In genomic region chr17:41907633-41908539, GRCh38 we compare ENCODE assay signal across 1 cellular context.
A peak's percentile ranks its signal among the peaks of the same experiment; 100 is the strongest.
TF ChIP-seq lines count a peak whose summit lies in the region.

No MANE protein-coding gene starts in this region.

TF ChIP-seq in HepG2, 621 proteins besides CTCF, POLR2A, EP300 and RAD21 (continued from another document and continues in another):
- TF ChIP-seq KIAA2018 (CRISPR knock-in tag; IDR thresholded peaks at IDR 0.05; ENCODE audit: borderline replicate concordance), result no peak
- TF ChIP-seq TSC22D2 (CRISPR knock-in tag; IDR thresholded peaks at IDR 0.05; ENCODE audit: borderline replicate concordance), result peak; percentile 79; the same call in 1 of the 2 replicates
- TF ChIP-seq HINFP (CRISPR knock-in tag; IDR thresholded peaks at IDR 0.05; ENCODE audit: low read depth), result 0 out of 2 replicates have a peak, but pooled peaks have one; percentile 49
- TF ChIP-seq TBL1XR1 (IDR thresholded peaks at IDR 0.05; ENCODE audit: borderline replicate concordance, low read length, partially characterized antibody), result no peak
- TF ChIP-seq SALL2 (CRISPR knock-in tag; IDR thresholded peaks at IDR 0.05), result peak; percentile 34; the same call in 1 of the 2 replicates
- 0 out of 2 replicates have a peak, but pooled peaks have one; percentile 2 for TF ChIP-seq MAFF (IDR thresholded peaks at IDR 0.05; ENCODE audit: low read depth, low read length)
- TF ChIP-seq SMAD1 (CRISPR knock-in tag; IDR thresholded peaks at IDR 0.05; ENCODE audit: borderline replicate concordance, low read depth), result peak; percentile 71; the same call in 1 of the 2 replicates
- no peak for TF ChIP-seq FOXM1 (CRISPR knock-in tag; IDR thresholded peaks at IDR 0.05)
- no peak for TF ChIP-seq ZNF446 (CRISPR knock-in tag; IDR thresholded peaks at IDR 0.05)
- no peak for TF ChIP-seq MLLT10 (CRISPR knock-in tag; IDR thresholded peaks at IDR 0.05)
- TF ChIP-seq ZNF737 (CRISPR knock-in tag; IDR thresholded peaks at IDR 0.05; ENCODE audit: borderline replicate concordance), result no peak
- TF ChIP-seq GABPB1 (CRISPR knock-in tag; IDR thresholded peaks at IDR 0.05), result peak; percentile 62
- peak; percentile 69; the same call in 1 of the 2 replicates for TF ChIP-seq TFDP1 (CRISPR knock-in tag; IDR thresholded peaks at IDR 0.05; ENCODE audit: borderline replicate concordance)
- TF ChIP-seq KLF12 (CRISPR knock-in tag; IDR thresholded peaks at IDR 0.05; ENCODE audit: borderline replicate concordance), result no peak
- TF ChIP-seq DNMT1 (CRISPR knock-in tag; IDR thresholded peaks at IDR 0.05), result no peak
- no peak for TF ChIP-seq ZNF256 (CRISPR knock-in tag; conservative IDR thresholded peaks at IDR 0.05)
- no peak for TF ChIP-seq GLMP (CRISPR knock-in tag; IDR thresholded peaks at IDR 0.05; ENCODE audit: borderline replicate concordance)
- TF ChIP-seq ZFP1 (CRISPR knock-in tag; IDR thresholded peaks at IDR 0.05), result peak; percentile 91
- no peak for TF ChIP-seq ZNF138 (CRISPR knock-in tag; IDR thresholded peaks at IDR 0.05; ENCODE audit: low read depth)
- TF ChIP-seq ZZZ3 (CRISPR knock-in tag; IDR thresholded peaks at IDR 0.05; ENCODE audit: borderline replicate concordance), result no peak
- TF ChIP-seq ZBTB44 (CRISPR knock-in tag; IDR thresholded peaks at IDR 0.05), result no peak
- no peak for TF ChIP-seq ZNF572 (CRISPR knock-in tag; IDR thresholded peaks at IDR 0.05)
- no peak for TF ChIP-seq NFYB (CRISPR knock-in tag; IDR thresholded peaks at IDR 0.05)
- TF ChIP-seq ZBTB7B (CRISPR knock-in tag; IDR thresholded peaks at IDR 0.05), result peak; percentile 91
- TF ChIP-seq ZSCAN31 (CRISPR knock-in tag; IDR thresholded peaks at IDR 0.05; ENCODE audit: low read depth), result peak; percentile 87
- peak; percentile 56 for TF ChIP-seq DMAP1 (CRISPR knock-in tag; IDR thresholded peaks at IDR 0.05)
- no peak for TF ChIP-seq SP140L (CRISPR knock-in tag; IDR thresholded peaks at IDR 0.05; ENCODE audit: borderline replicate concordance)
- TF ChIP-seq FOSL1 (CRISPR knock-in tag; IDR thresholded peaks at IDR 0.05; ENCODE audit: borderline replicate concordance), result no peak
- TF ChIP-seq SIN3B (IDR thresholded peaks at IDR 0.05; ENCODE audit: low read length), result no peak
- TF ChIP-seq GATAD1 (CRISPR knock-in tag; IDR thresholded peaks at IDR 0.05), result peak; percentile 72
- no peak for TF ChIP-seq ZNF7 (CRISPR knock-in tag; IDR thresholded peaks at IDR 0.05)
- TF ChIP-seq ZNF562 (CRISPR knock-in tag; IDR thresholded peaks at IDR 0.05; ENCODE audit: borderline replicate concordance), result no peak
- no peak for TF ChIP-seq ZBTB40 (IDR thresholded peaks at IDR 0.05)
- 0 out of 2 replicates have a peak, but pooled peaks have one; percentile 42 for TF ChIP-seq ZBTB40 (CRISPR knock-in tag; IDR thresholded peaks at IDR 0.05)
- TF ChIP-seq LBX2 (CRISPR knock-in tag; IDR thresholded peaks at IDR 0.05; ENCODE audit: borderline replicate concordance), result no peak
